8 cellular contexts compared by ENCODE assay signal in the genomic region with DNA sequence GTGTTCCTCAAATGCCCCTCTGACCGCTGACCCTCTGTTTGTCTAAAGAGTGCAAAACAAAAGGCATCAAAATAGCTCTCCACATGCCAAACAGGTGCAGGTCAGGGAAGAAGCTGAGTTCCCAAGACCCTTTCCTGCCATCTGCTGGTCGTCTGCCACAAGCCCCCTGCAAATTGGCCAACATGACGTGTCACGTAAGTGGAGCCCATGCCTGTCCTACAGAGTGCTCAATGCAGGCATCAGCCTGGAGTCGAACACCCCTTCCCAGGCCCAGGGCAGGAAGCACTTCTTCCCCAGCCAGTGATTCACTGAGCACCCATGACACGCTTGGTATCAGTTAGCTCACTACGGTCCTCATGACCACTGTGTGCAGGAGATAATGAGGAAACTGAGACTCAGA. TPM values are rescaled to one million over a fixed set of nuclear protein-coding genes. Genes with fewer than 3 reads are reported as not detected.
DNase-seq lines count a peak whose midpoint lies in the region; ATAC-seq, FAIRE-seq and TF ChIP-seq lines count a peak whose summit lies in the region.

No MANE protein-coding gene starts in this region.

- TF ChIP-seq CTCF in DOHH2 (IDR thresholded peaks at IDR 0.05; ENCODE audit: low read depth, low read length, poor library complexity, severe bottlenecking) (peak; percentile 36), HFF-Myc (IDR thresholded peaks at IDR 0.05; ENCODE audit: low read depth, low read length, missing control alignments) (peak; percentile 30), kidney epithelial cell (IDR thresholded peaks at IDR 0.05; ENCODE audit: insufficient read depth, low read length, poor library complexity, severe bottlenecking) (peak; percentile 50)

- no peak for DNase-seq in HFF-Myc (ENCODE audit: extremely low read depth, low read depth)
- DNase-seq in SW480 (ENCODE audit: low spot score), result peak; percentile 18
- DNase-seq in kidney epithelial cell (ENCODE audit: low read depth), result no peak
- no peak for DNase-seq in hepatic stellate cell (ENCODE audit: low spot score)
- no peak for DNase-seq in NCI-H2029 (lab: John Stamatoyannopoulos, UW)
- no peak for DNase-seq in small intestine

- H3K27me3 ChIP-seq in DOHH2 (ENCODE audit: control insufficient read depth, low read length) (no peaks in the 10 kb centered on the region), kidney epithelial cell (ENCODE audit: control insufficient read depth, insufficient read depth, low read length) (peaks cover 5% of the 10 kb centered on the region), small intestine (ENCODE audit: control insufficient read depth in 2 of 2, insufficient read depth in 2 of 2, low read length in 2 of 2) (no peaks in the 10 kb centered on the region)

- no peak for ATAC-seq in HG02870 (IDR thresholded peaks at IDR 0.05; ENCODE audit: unreplicated experiment)

- H3K9me3 ChIP-seq in DOHH2 (ENCODE audit: control insufficient read depth, insufficient read depth, low read length), result no peaks in the 10 kb centered on the region
- H3K9me3 ChIP-seq in small intestine (ENCODE audit: control insufficient read depth, low read depth), result no peaks in the 10 kb centered on the region

- H3F3A ChIP-seq in DOHH2 (ENCODE audit: control insufficient read depth, insufficient read depth), result no peaks in the 10 kb centered on the region

- no peaks in the 10 kb centered on the region for H3K4me1 ChIP-seq in DOHH2 (ENCODE audit: control insufficient read depth, low read length)
- peaks cover 0 to 4% of the 10 kb centered on the region in 2 donors for H3K4me1 ChIP-seq in small intestine (ENCODE audit: control insufficient read depth in 2 of 2, insufficient read depth in 1 of 2, low read depth in 1 of 2, low read length in 1 of 2)

- FAIRE-seq in small intestine (lab: Jason Lieb, UNC), result no peak

- H4K20me1 ChIP-seq in DOHH2 (ENCODE audit: control insufficient read depth, insufficient read depth, low read depth, low read length), result no peaks in the 10 kb centered on the region

- H3K4me3 ChIP-seq in DOHH2 (ENCODE audit: low read length) (no peak overlapping the region), HFF-Myc (replicated peaks; ENCODE audit: low read depth, low read length) (no peak overlapping the region), kidney epithelial cell (ENCODE audit: low read depth, low read length) (no peak overlapping the region), small intestine (ENCODE audit: low read depth in 1 of 2, low read length in 2 of 2) (no peak overlapping the region)

- no peaks in the 10 kb centered on the region for H3K9me2 ChIP-seq in DOHH2 (replicated peaks; ENCODE audit: control insufficient read depth, low read length)

- no peak overlapping the region for H3K4me2 ChIP-seq in DOHH2 (ENCODE audit: low read length)

- WGBS in small intestine, 3 donors, result 64 to 77% (median 66%) methylated on average over 7 of the region's 7 CpGs

- H3K27ac ChIP-seq in DOHH2 (ENCODE audit: low read depth, low read length) (no peak overlapping the region), small intestine (ENCODE audit: low read depth in 1 of 2, low read length in 1 of 2) (no peak overlapping the region)

- H3K79me2 ChIP-seq in DOHH2 (ENCODE audit: control insufficient read depth, low read length), result no peaks in the 10 kb centered on the region

- H3K36me3 ChIP-seq in DOHH2 (ENCODE audit: control insufficient read depth, low read length) (no peaks in the 10 kb centered on the region), kidney epithelial cell (ENCODE audit: control insufficient read depth, insufficient read depth, low read length) (no peaks in the 10 kb centered on the region), small intestine (ENCODE audit: control insufficient read depth in 2 of 2, insufficient read depth in 2 of 2, low read length in 2 of 2) (no peaks in the 10 kb centered on the region)

RNA-seq across cellular contexts. Expression of a gene that starts 14.1 kb away (rescaled TPM):
- not detected in 2 replicates for total RNA-seq in kidney epithelial cell
- under 1 TPM in 1 of 3 donors, not detected in 2; 0.28 TPM for polyA plus RNA-seq in small intestine

RNA-seq across cellular contexts. Expression of a gene that starts 34.4 kb away (rescaled TPM):
- total RNA-seq in kidney epithelial cell, result 67.6 and 72.0 TPM in 2 replicates
- polyA plus RNA-seq in small intestine, result 100 to 1,000 TPM in 1 of 3 donors, 10 to 100 TPM in 2; 16.9 to 136 (median 86.7) TPM

RNA-seq across cellular contexts. Expression of a gene that starts 53.4 kb away (rescaled TPM):
- total RNA-seq in kidney epithelial cell, result 19.8 and 21.9 TPM in 2 replicates
- 10 to 100 TPM in 1 of 3 donors, 1 to 10 TPM in 2; 4.0 to 39.4 (median 6.8) TPM for polyA plus RNA-seq in small intestine
